In the genomic region with DNA sequence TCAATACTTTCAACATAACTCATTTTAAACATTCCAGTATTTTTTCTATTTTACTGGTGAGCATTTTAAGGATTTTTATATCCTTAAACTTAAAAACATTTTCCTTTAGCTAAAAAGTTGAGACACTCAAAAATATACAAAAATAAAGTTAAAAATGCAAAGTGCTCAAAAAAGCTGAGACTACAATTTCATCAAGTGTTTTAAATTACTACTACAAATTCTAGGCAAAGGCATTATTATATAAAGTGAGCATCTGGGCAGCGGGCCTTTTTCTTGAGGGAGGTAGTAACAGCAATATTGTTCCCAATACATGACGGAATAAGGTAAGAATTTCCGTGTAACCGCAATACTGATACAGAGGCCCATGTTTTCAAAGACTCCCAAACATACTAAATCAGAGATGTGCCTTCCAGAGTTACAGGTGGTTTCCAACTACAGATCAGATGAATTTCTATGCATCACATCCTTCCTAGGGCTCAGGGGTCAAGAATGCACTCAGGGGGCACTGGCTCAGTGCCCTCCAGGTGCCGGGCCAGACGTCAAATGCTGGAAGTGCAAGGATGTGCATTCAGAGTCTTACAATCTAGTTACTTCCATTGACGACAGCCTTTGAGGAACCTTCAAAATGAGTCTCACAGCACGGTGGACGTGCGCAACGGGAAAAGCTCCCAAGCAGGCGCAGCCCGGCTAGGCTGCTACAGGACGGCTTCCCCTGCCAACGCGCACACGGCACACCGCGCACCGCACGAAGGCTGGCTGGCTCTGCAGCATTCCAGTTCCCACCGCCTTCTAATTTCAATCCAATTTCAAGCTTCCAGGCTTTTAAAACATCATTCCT, we compare ENCODE assay signal across 8 cellular contexts. TPM values are rescaled to one million over a fixed set of nuclear protein-coding genes. Genes with fewer than 3 reads are reported as not detected.
DNase-seq lines count a peak whose midpoint lies in the region; ATAC-seq and TF ChIP-seq lines count a peak whose summit lies in the region.

No MANE protein-coding gene starts in this region.

- H3K4me1 Mint-ChIP-seq in activated CD4-positive, alpha-beta T cell treated with anti-CD3 and anti-CD28 coated beads for 36 hours, result peaks cover 39% of the 10 kb centered on the region
- H3K4me1 Mint-ChIP-seq in progenitor cell of endocrine pancreas (ENCODE audit: low read depth), result peaks cover 38% of the 10 kb centered on the region

- peak overlapping the region; percentile 99 for H3K27ac Mint-ChIP-seq in activated CD4-positive, alpha-beta T cell treated with anti-CD3 and anti-CD28 coated beads for 36 hours
- H3K27ac Mint-ChIP-seq in progenitor cell of endocrine pancreas, result peak overlapping the region; percentile 94

- intact Hi-C loops in activated CD4-positive, alpha-beta T cell treated with anti-CD3 and anti-CD28 coated beads for 36 hours (cut with DNase I, micrococcal nuclease), result loop anchor here (1.0 to 10.0 kb wide), 6 partner anchors 8 to 1898 kb away; partner anchors contain the start of genes AFDN (in 1 of the 2), C6orf120 (in 1 of the 2), DYNLT2 (in 1 of the 2) and ERMARD (in 1 of the 2)
- intact Hi-C loops in left ventricle myocardium inferior (cut with micrococcal nuclease), result no loop called here

- H3K27me3 Mint-ChIP-seq in activated CD4-positive, alpha-beta T cell treated with anti-CD3 and anti-CD28 coated beads for 36 hours, result no peaks in the 10 kb centered on the region
- no peaks in the 10 kb centered on the region for H3K27me3 Mint-ChIP-seq in progenitor cell of endocrine pancreas

- no peaks in the 10 kb centered on the region for H3K9me3 ChIP-seq in left ventricle myocardium inferior (replicated peaks)

- no peaks in the 10 kb centered on the region for H3K9me3 Mint-ChIP-seq in activated CD4-positive, alpha-beta T cell treated with anti-CD3 and anti-CD28 coated beads for 36 hours (ENCODE audit: low read depth)
- H3K9me3 Mint-ChIP-seq in progenitor cell of endocrine pancreas (ENCODE audit: low read depth), result no peaks in the 10 kb centered on the region

- peaks cover 26% of the 10 kb centered on the region for H3K36me3 Mint-ChIP-seq in activated CD4-positive, alpha-beta T cell treated with anti-CD3 and anti-CD28 coated beads for 36 hours (ENCODE audit: low read depth)
- peaks cover 2% of the 10 kb centered on the region for H3K36me3 Mint-ChIP-seq in progenitor cell of endocrine pancreas (ENCODE audit: insufficient read depth)

- H3K4me1 ChIP-seq in left ventricle myocardium inferior, result peaks cover 34% of the 10 kb centered on the region

- H3K36me3 ChIP-seq in left ventricle myocardium inferior, result peaks cover 7% of the 10 kb centered on the region

- peak; percentile 51 for ATAC-seq in activated CD4-positive, alpha-beta T cell treated with anti-CD3 and anti-CD28 coated beads for 36 hours
- peak; percentile 16 for ATAC-seq in HG03342 (IDR thresholded peaks at IDR 0.05; ENCODE audit: unreplicated experiment)

- H3K27me3 ChIP-seq in left ventricle myocardium inferior (ENCODE audit: low read depth), result no peaks in the 10 kb centered on the region

- peak overlapping the region; percentile 78 for H3K4me3 ChIP-seq in left ventricle myocardium inferior

- CTCF ChIA-PET in activated CD4-positive, alpha-beta T cell treated with anti-CD3 and anti-CD28 coated beads for 36 hours (lab: Charles Lee), result interaction anchor here (0.9 to 8.6 kb wide), 6 partner anchors 8 to 71 kb away, joined by 3 to 60 read pairs (median 4); partner anchors contain the start of genes C6orf120 and WDR27

- H3K4me3 Mint-ChIP-seq in activated CD4-positive, alpha-beta T cell treated with anti-CD3 and anti-CD28 coated beads for 36 hours, result peak overlapping the region; percentile 88
- H3K4me3 Mint-ChIP-seq in progenitor cell of endocrine pancreas (ENCODE audit: low read depth), result peak overlapping the region; percentile 88

- DNase-seq in activated CD4-positive, alpha-beta T cell treated with anti-CD3 and anti-CD28 coated beads for 36 hours, result peak; percentile 75
- no peak for DNase-seq in activated CD4-positive, alpha-beta T cell treated with anti-CD3 and anti-CD28 coated beads for 1 hour
- DNase-seq in RPMI7951 (ENCODE audit: low read depth) (peak; percentile 80), amniotic epithelial cell (ENCODE audit: low read depth) (peak; percentile 91), left ventricle myocardium inferior (peak; percentile 42), progenitor cell of endocrine pancreas (ENCODE audit: low spot score, unreplicated experiment) (no peak), SHP77 treated with DMSO at 0.1 percent for 48 hours (lab: John Stamatoyannopoulos, UW) (no peak)

- TF ChIP-seq CTCF in left ventricle myocardium inferior (IDR thresholded peaks at IDR 0.05; ENCODE audit: borderline replicate concordance) (peak; percentile 3), progenitor cell of endocrine pancreas (IDR thresholded peaks at IDR 0.05; ENCODE audit: unreplicated experiment) (no peak)

- H3K27ac ChIP-seq in left ventricle myocardium inferior (replicated peaks), result peak overlapping the region; percentile 95

- POLR2A ChIA-PET in activated CD4-positive, alpha-beta T cell treated with anti-CD3 and anti-CD28 coated beads for 36 hours (lab: Charles Lee), result interaction anchor here (0.6 to 1.0 kb wide), 2 partner anchors 13 to 17 kb away, joined by 3 to 5 read pairs; no protein-coding TSS in a partner anchor

RNA-seq across cellular contexts. Expression of gene PHF10, which starts 1.7 kb away (rescaled TPM):
- total RNA-seq in activated CD4-positive, alpha-beta T cell treated with anti-CD3 and anti-CD28 coated beads for 36 hours, result 10 to 100 TPM; 85.4 to 89.0 TPM
- total RNA-seq in RPMI7951 (2014; rRNA removed; shearing (Covaris generic)), result 19.3 and 26.6 TPM in 2 replicates
- total RNA-seq in left ventricle myocardium inferior (56.6 TPM), progenitor cell of endocrine pancreas (103 and 105 TPM in 2 replicates)

RNA-seq across cellular contexts. Expression of gene C6orf120, which starts 20.7 kb away (rescaled TPM):
- 10 to 100 TPM; 14.7 to 15.6 TPM for total RNA-seq in activated CD4-positive, alpha-beta T cell treated with anti-CD3 and anti-CD28 coated beads for 36 hours
- total RNA-seq in RPMI7951 (2014; rRNA removed; shearing (Covaris generic)), result 47.7 and 55.5 TPM in 2 replicates
- 14.0 TPM for total RNA-seq in left ventricle myocardium inferior
- total RNA-seq in progenitor cell of endocrine pancreas, result 25.3 and 25.8 TPM in 2 replicates

RNA-seq across cellular contexts. Expression of gene WDR27, which starts 20.8 kb away (rescaled TPM):
- total RNA-seq in activated CD4-positive, alpha-beta T cell treated with anti-CD3 and anti-CD28 coated beads for 36 hours, result 10 to 100 TPM; 34.3 to 36.2 TPM
- total RNA-seq in RPMI7951 (2014; rRNA removed; shearing (Covaris generic)), result 9.3 and 12.3 TPM in 2 replicates
- total RNA-seq in left ventricle myocardium inferior (9.1 TPM), progenitor cell of endocrine pancreas (118 and 123 TPM in 2 replicates)

RNA-seq across cellular contexts. Expression of gene DYNLT2, which starts 28.8 kb away (rescaled TPM):
- 1 to 10 TPM; 2.0 to 2.4 TPM for total RNA-seq in activated CD4-positive, alpha-beta T cell treated with anti-CD3 and anti-CD28 coated beads for 36 hours
- 1.8 and 2.0 TPM in 2 replicates for total RNA-seq in RPMI7951 (2014; rRNA removed; shearing (Covaris generic))
- 0.66 TPM for total RNA-seq in left ventricle myocardium inferior
- total RNA-seq in progenitor cell of endocrine pancreas, result 1.6 and 1.8 TPM in 2 replicates

RNA-seq across cellular contexts. Expression of gene ERMARD, which starts 28.8 kb away (rescaled TPM):
- total RNA-seq in activated CD4-positive, alpha-beta T cell treated with anti-CD3 and anti-CD28 coated beads for 36 hours, result 10 to 100 TPM; 19.2 to 30.2 TPM
- 15.6 and 15.9 TPM in 2 replicates for total RNA-seq in RPMI7951 (2014; rRNA removed; shearing (Covaris generic))
- 9.3 TPM for total RNA-seq in left ventricle myocardium inferior
- 30.3 and 33.4 TPM in 2 replicates for total RNA-seq in progenitor cell of endocrine pancreas

Comparison
In these comparisons a context has a peak if more than half of its experiments do, and no peak if none do; other contexts are left out.
1. DNase-seq: peak in activated CD4-positive, alpha-beta T cell treated with anti-CD3 and anti-CD28 coated beads for 36 hours (single experiment), RPMI7951 (single experiment), amniotic epithelial cell (single experiment) and left ventricle myocardium inferior (single experiment); none in activated CD4-positive, alpha-beta T cell treated with anti-CD3 and anti-CD28 coated beads for 1 hour (single experiment), progenitor cell of endocrine pancreas (single experiment) and SHP77 treated with DMSO at 0.1 percent for 48 hours (single experiment).